In the genomic region with DNA sequence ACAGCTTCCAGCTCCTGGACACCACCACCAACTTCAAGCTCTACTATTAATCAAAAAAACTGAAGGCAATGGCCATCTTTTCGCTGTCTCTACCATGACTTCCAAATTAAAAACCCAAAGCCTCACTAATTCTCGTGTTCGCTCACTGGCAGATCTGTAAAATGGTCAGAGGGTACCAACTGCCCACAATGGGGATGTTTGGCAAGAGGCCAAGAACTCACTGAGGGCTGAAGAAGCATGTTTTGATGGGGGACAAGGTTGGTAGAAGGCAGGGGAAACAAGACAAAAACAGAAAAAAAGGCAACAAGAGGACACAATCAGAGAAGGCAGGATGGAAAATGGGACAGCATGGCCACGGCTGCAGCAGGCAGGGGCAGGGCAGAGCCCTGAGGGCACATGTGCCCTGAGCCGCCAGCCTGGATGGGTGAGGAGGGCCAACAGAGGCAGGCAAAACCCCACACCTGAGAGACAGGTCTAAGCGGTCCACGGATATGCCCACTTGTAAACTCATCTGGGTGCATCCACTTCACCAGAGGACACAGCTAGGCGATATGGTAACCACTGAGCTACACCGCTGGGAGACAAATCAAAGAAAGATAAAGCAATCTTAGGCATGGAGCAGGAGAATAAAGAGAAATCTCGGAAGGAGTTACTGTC, we compare ENCODE assay signal across 10 cellular contexts. TPM values are rescaled to one million over a fixed set of nuclear protein-coding genes. Genes with fewer than 3 reads are reported as not detected.
DNase-seq lines count a peak whose midpoint lies in the region; ATAC-seq and TF ChIP-seq lines count a peak whose summit lies in the region.
"Had no signal": no experiment of that assay in that cellular context is flagged by ENCODE, and none has a peak within 500 bp of the region (broad histone marks: within the 10 kb centered on the region; RNA-seq: fewer than 3 reads in every experiment).

No MANE protein-coding gene starts in this region.

- H3K4me3 ChIP-seq in HEK293 (ENCODE audit: low read depth, low read length) (no peak overlapping the region), ascending aorta (no peak overlapping the region), mucosa of descending colon (no peak overlapping the region)
- H3K4me3 ChIP-seq: right atrium auricular region had no signal

- H3K27ac ChIP-seq in CD4-positive, alpha-beta T cell (ENCODE audit: low read depth, low read length), result no peak overlapping the region
- no peak overlapping the region for H3K27ac ChIP-seq in HEK293 (ENCODE audit: extremely low read depth, low read depth, low read length)
- peak overlapping the region; percentile 55 to 62 for H3K27ac ChIP-seq in ascending aorta

- no peak for ATAC-seq in CD4-positive, alpha-beta T cell (ENCODE audit: poor library complexity)
- ATAC-seq in GM19324 (IDR thresholded peaks at IDR 0.05; ENCODE audit: low FRiP score, unreplicated experiment), result no peak
- ATAC-seq in activated CD4-positive, CD25-positive, alpha-beta regulatory T cell treated with anti-CD3 and anti-CD28 coated beads, Interleukin-2, amount 50 U/mL, for 24 hours, result no peak
- ATAC-seq in mucosa of descending colon, result no peak

- no peaks in the 10 kb centered on the region for H3K9me3 Mint-ChIP-seq in CD4-positive, alpha-beta T cell
- H3K9me3 Mint-ChIP-seq in neural crest cell, result no peaks in the 10 kb centered on the region

- POLR2A ChIA-PET in CD4-positive, alpha-beta T cell (lab: Charles Lee), result interaction anchor here (0.6 to 2.1 kb wide), 3 partner anchors 16 to 315 kb away, joined by 3 to 5 read pairs (median 3); partner anchors contain the start of gene PFDN1
- POLR2A ChIA-PET in HEK293 (lab: Yijun Ruan, JAX), result interaction anchor here (0.6 to 1.5 kb wide), 2 partner anchors 9 to 94 kb away, joined by 5 to 6 read pairs; partner anchors contain the start of gene HBEGF

- no peak for DNase-seq in CD4-positive, alpha-beta T cell
- DNase-seq in ascending aorta (ENCODE audit: low spot score in 2 of 2) (no peak), neural crest cell (ENCODE audit: low read depth, low spot score) (no peak), mucosa of descending colon (no peak)
- DNase-seq: activated CD4-positive, CD25-positive, alpha-beta regulatory T cell treated with anti-CD3 and anti-CD28 coated beads, Interleukin-2, amount 50 U/mL, for 72 hours; cortex of kidney had no signal

- intact Hi-C loops in CD4-positive, alpha-beta T cell (cut with DNase I, micrococcal nuclease), result no loop called here
- intact Hi-C loops in ascending aorta (cut with DNase I), result no loop called here
- intact Hi-C loops in mucosa of descending colon (cut with DNase I, micrococcal nuclease), result no loop called here

- CTCF ChIA-PET in CD4-positive, alpha-beta T cell (lab: Charles Lee), result interaction anchor here (1.4 kb wide), 1 partner anchor 99 kb away, joined by 5 read pairs; no protein-coding TSS in a partner anchor
- CTCF ChIA-PET in HEK293 (lab: Yijun Ruan, JAX), result interaction anchor here (0.9 to 5.8 kb wide), 9 partner anchors 7 to 103 kb away, joined by 3 to 51 read pairs (median 6); partner anchors contain the start of gene HBEGF

- H3K4me3 Mint-ChIP-seq in CD4-positive, alpha-beta T cell, result no peak overlapping the region
- no peak overlapping the region for H3K4me3 Mint-ChIP-seq in neural crest cell

- H3K4me1 ChIP-seq in HEK293 (ENCODE audit: control insufficient read depth, insufficient read depth, low read length), result no peaks in the 10 kb centered on the region
- H3K4me1 ChIP-seq in ascending aorta, result no peaks in the 10 kb centered on the region
- peaks cover 20% of the 10 kb centered on the region for H3K4me1 ChIP-seq in mucosa of descending colon (ENCODE audit: low read depth)

- peaks cover 51% of the 10 kb centered on the region for H3K4me1 Mint-ChIP-seq in CD4-positive, alpha-beta T cell (ENCODE audit: low read depth)
- H3K4me1 Mint-ChIP-seq in neural crest cell, result peaks cover 12% of the 10 kb centered on the region

- peak overlapping the region; percentile 70 for H3K27ac Mint-ChIP-seq in CD4-positive, alpha-beta T cell
- peak overlapping the region; percentile 69 for H3K27ac Mint-ChIP-seq in neural crest cell (ENCODE audit: unreplicated experiment)

- H3K9me3 ChIP-seq in CD4-positive, alpha-beta T cell (ENCODE audit: control insufficient read depth, low read length), result no peaks in the 10 kb centered on the region
- H3K9me3 ChIP-seq in HEK293 (ENCODE audit: control insufficient read depth, insufficient read depth, low read depth, low read length) (no peaks in the 10 kb centered on the region), ascending aorta (no peaks in the 10 kb centered on the region), mucosa of descending colon (no peaks in the 10 kb centered on the region)
- H3K9me3 ChIP-seq: right atrium auricular region had no signal

- H3K36me3 ChIP-seq in HEK293 (ENCODE audit: control insufficient read depth in 2 of 2, insufficient read depth in 1 of 2, low read length in 2 of 2) (peaks cover 7 to 23% of the 10 kb centered on the region in 2 experiments), ascending aorta (peaks cover 0 to 4% of the 10 kb centered on the region in 2 donors), mucosa of descending colon (ENCODE audit: low read depth) (no peaks in the 10 kb centered on the region)

- no peaks in the 10 kb centered on the region for H3K27me3 Mint-ChIP-seq in CD4-positive, alpha-beta T cell
- H3K27me3 Mint-ChIP-seq in neural crest cell (ENCODE audit: low read depth), result no peaks in the 10 kb centered on the region

- peaks cover 9% of the 10 kb centered on the region for H3K36me3 Mint-ChIP-seq in CD4-positive, alpha-beta T cell (ENCODE audit: low read depth)
- peaks cover 7% of the 10 kb centered on the region for H3K36me3 Mint-ChIP-seq in neural crest cell (ENCODE audit: low read depth)

- no peaks in the 10 kb centered on the region for H3K27me3 ChIP-seq in CD4-positive, alpha-beta T cell (ENCODE audit: control insufficient read depth, insufficient read depth, low read length)
- H3K27me3 ChIP-seq in ascending aorta, result no peaks in the 10 kb centered on the region
- H3K27me3 ChIP-seq: right atrium auricular region had no signal

- TF ChIP-seq CTCF in CD4-positive, alpha-beta T cell (IDR thresholded peaks at IDR 0.05), result no peak
- TF ChIP-seq CTCF in HEK293 (tag by site-specific recombination; IDR thresholded peaks at IDR 0.05) (no peak), ascending aorta (IDR thresholded peaks at IDR 0.05) (no peak), neural crest cell (conservative IDR thresholded peaks at IDR 0.05) (no peak), mucosa of descending colon (IDR thresholded peaks at IDR 0.05) (no peak)

TF ChIP-seq in HEK293, 187 proteins besides CTCF, POLR2A, EP300 and RAD21:
- no peak for TF ChIP-seq ZNF48 (tag by site-specific recombination; IDR thresholded peaks at IDR 0.05)
- no peak for TF ChIP-seq ZNF776 (tag by site-specific recombination; IDR thresholded peaks at IDR 0.05; ENCODE audit: borderline replicate concordance)
- no peak for TF ChIP-seq SP7 (tag by site-specific recombination; IDR thresholded peaks at IDR 0.05)
- TF ChIP-seq PRDM10 (tag by site-specific recombination; IDR thresholded peaks at IDR 0.05), result peak; percentile 74

RNA-seq across cellular contexts. Expression of gene PFDN1, which starts 50.3 kb away (rescaled TPM):
- 10 to 100 TPM; 21.3 to 22.0 TPM for total RNA-seq in CD4-positive, alpha-beta T cell
- total RNA-seq in ascending aorta (135 TPM), neural crest cell (63.2 and 67.0 TPM in 2 replicates), mucosa of descending colon (10 to 100 TPM; 33.5 to 48.0 (median 35.9) TPM)

Comparison
In these comparisons a context has a peak if more than half of its experiments do, and no peak if none do; other contexts are left out.
1. H3K27ac ChIP-seq: peak in ascending aorta (2 of 2); none in CD4-positive, alpha-beta T cell (single experiment) and HEK293 (single experiment).